In the genomic region with DNA sequence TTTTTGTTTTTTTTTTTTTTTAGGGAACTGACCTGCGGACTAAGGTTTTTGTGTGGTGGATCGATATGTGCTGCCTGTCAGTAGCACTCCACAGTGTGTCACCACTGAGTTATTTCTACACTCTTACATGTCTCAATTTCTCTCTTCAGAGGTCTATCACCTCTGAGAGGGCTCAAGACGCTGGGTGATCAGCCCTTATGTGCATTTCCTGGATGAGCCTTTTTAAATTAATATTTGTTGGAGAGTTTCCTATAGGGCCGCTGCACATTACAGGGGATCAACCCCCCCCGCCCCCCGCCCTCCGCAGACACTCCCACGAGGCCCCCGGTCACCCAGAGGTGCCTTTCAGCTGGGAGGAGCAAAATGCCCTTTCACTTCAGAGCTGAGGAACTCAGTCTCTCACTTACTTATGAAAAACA, we compare ENCODE assay signal across 1 cellular context.
TF ChIP-seq lines count a peak whose summit lies in the region.

No MANE protein-coding gene starts in this region.

TF ChIP-seq in K562, 482 proteins besides CTCF, POLR2A, EP300 and RAD21:
- no peak for TF ChIP-seq CCNT2 (IDR thresholded peaks at IDR 0.05; ENCODE audit: borderline replicate concordance, extremely low read depth, insufficient read length, low read depth, low read length)
- TF ChIP-seq GATA2 (CRISPR knock-in tag; IDR thresholded peaks at IDR 0.05) = no peak
- peak; percentile 51 for TF ChIP-seq VEZF1 (CRISPR knock-in tag; IDR thresholded peaks at IDR 0.05)
- no peak for TF ChIP-seq CEBPB (tag; IDR thresholded peaks at IDR 0.05)
